Comparison of ENCODE assay signal across 12 cellular contexts in genomic region chr5:149273237-149273636, GRCh38. TPM values are rescaled to one million over a fixed set of nuclear protein-coding genes. Genes with fewer than 3 reads are reported as not detected.
DNase-seq lines count a peak whose midpoint lies in the region; ATAC-seq and TF ChIP-seq lines count a peak whose summit lies in the region.
"Had no signal": no experiment of that assay in that cellular context is flagged by ENCODE, and none has a peak within 500 bp of the region (broad histone marks: within the 10 kb centered on the region; RNA-seq: fewer than 3 reads in every experiment).

No MANE protein-coding gene starts in this region.

- peak overlapping the region; percentile 95 for H3K27ac ChIP-seq in left ventricle myocardium inferior (replicated peaks)
- H3K27ac ChIP-seq: pancreas had no signal

- H3K9me3 Mint-ChIP-seq in neural crest cell: peaks cover 7% of the 10 kb centered on the region

- no peaks in the 10 kb centered on the region for H3K27me3 ChIP-seq in left ventricle myocardium inferior (ENCODE audit: low read depth)
- H3K27me3 ChIP-seq: pancreas had no signal

- ATAC-seq in Right ventricle myocardium superior (ENCODE audit: poor library complexity): no peak
- ATAC-seq in GM21723 (IDR thresholded peaks at IDR 0.05; ENCODE audit: unreplicated experiment): no peak
- no peak for ATAC-seq in GM18517 (IDR thresholded peaks at IDR 0.05; ENCODE audit: unreplicated experiment)

- H3K9me3 ChIP-seq in left ventricle myocardium inferior (replicated peaks): peaks cover 11% of the 10 kb centered on the region
- H3K9me3 ChIP-seq: pancreas had no signal

- no peak overlapping the region for H3K27ac Mint-ChIP-seq in neural crest cell (ENCODE audit: unreplicated experiment)

- DNase-seq in left ventricle myocardium inferior (no peak), Right ventricle myocardium superior (no peak), fibroblast of pulmonary artery (ENCODE audit: low read depth) (no peak), neural crest cell (ENCODE audit: low read depth, low spot score) (no peak), NCI-H2081 (lab: John Stamatoyannopoulos, UW) (no peak), UCSD-AML1 (lab: John Stamatoyannopoulos, UW; ENCODE audit: unreplicated experiment) (no peak)
- DNase-seq: ACHN, NCI-H2081 treated with DMSO at 0.1 percent for 48 hours, NCI-H774, pancreas had no signal

- no peak for TF ChIP-seq CTCF in left ventricle myocardium inferior (IDR thresholded peaks at IDR 0.05; ENCODE audit: borderline replicate concordance)
- TF ChIP-seq CTCF in fibroblast of pulmonary artery (IDR thresholded peaks at IDR 0.05; ENCODE audit: low read length, missing control alignments): no peak
- TF ChIP-seq CTCF in neural crest cell (conservative IDR thresholded peaks at IDR 0.05): no peak

- H3K4me3 Mint-ChIP-seq in neural crest cell: peak overlapping the region; percentile 78

- peaks cover 6% of the 10 kb centered on the region for H3K36me3 Mint-ChIP-seq in neural crest cell (ENCODE audit: low read depth)

- H3K4me3 ChIP-seq in left ventricle myocardium inferior (peak overlapping the region; percentile 73), fibroblast of pulmonary artery (replicated peaks; ENCODE audit: low read depth, low read length) (peak overlapping the region; percentile 73)

- peaks cover 54% of the 10 kb centered on the region for H3K27me3 Mint-ChIP-seq in neural crest cell (ENCODE audit: low read depth)

- intact Hi-C loops in left ventricle myocardium inferior (cut with micrococcal nuclease): no loop called here
- intact Hi-C loops in Right ventricle myocardium superior (cut with DNase I): no loop called here

- peaks cover 64% of the 10 kb centered on the region for H3K4me1 ChIP-seq in left ventricle myocardium inferior

- H3K36me3 ChIP-seq in left ventricle myocardium inferior: peaks cover 9% of the 10 kb centered on the region
- H3K36me3 ChIP-seq: pancreas had no signal

- H3K4me1 Mint-ChIP-seq in neural crest cell: peaks cover 22% of the 10 kb centered on the region

RNA-seq across cellular contexts. Expression of gene AFAP1L1, which starts 1.6 kb away (rescaled TPM):
- total RNA-seq in left ventricle myocardium inferior (40.6 TPM), Right ventricle myocardium superior (42.2 TPM), neural crest cell (11.6 and 13.9 TPM in 2 replicates)
